9 cellular contexts compared by ENCODE assay signal in genomic region chr2:49490710-49491109, GRCh38.
DNase-seq lines count a peak whose midpoint lies in the region; ATAC-seq and TF ChIP-seq lines count a peak whose summit lies in the region.
"Had no signal": no experiment of that assay in that cellular context is flagged by ENCODE, and none has a peak within 500 bp of the region (broad histone marks: within the 10 kb centered on the region; RNA-seq: fewer than 3 reads in every experiment).

No MANE protein-coding gene starts in this region.

- H3K9me3 Mint-ChIP-seq in activated T-cell treated with anti-CD3 and anti-CD28 coated beads, Interleukin-2, amount 50 U/mL, for 24 hours: peaks cover 18% of the 10 kb centered on the region
- H3K9me3 Mint-ChIP-seq in CD4-positive, alpha-beta T cell: peaks cover 9% of the 10 kb centered on the region

- CTCF ChIA-PET in CD4-positive, alpha-beta T cell (lab: Charles Lee): no interaction called here

- TF ChIP-seq CTCF in HFF-Myc (IDR thresholded peaks at IDR 0.05; ENCODE audit: low read depth, low read length, missing control alignments) (peak; percentile 31), OCI-LY3 (IDR thresholded peaks at IDR 0.05; ENCODE audit: low read depth, low read length) (peak; percentile 92), gastrocnemius medialis (IDR thresholded peaks at IDR 0.05 in 4 of 5, conservative IDR thresholded peaks at IDR 0.05 in 1 of 5) (no peak)
- no peak for TF ChIP-seq CTCF in CD4-positive, alpha-beta T cell (IDR thresholded peaks at IDR 0.05)

- H3K36me3 ChIP-seq in OCI-LY3 (replicated peaks; ENCODE audit: low read depth, low read length): no peaks in the 10 kb centered on the region
- H3K36me3 ChIP-seq in gastrocnemius medialis: no peaks in the 10 kb centered on the region

- in situ Hi-C loops in gastrocnemius medialis (cut with MboI; ENCODE audit: low sequenced_read_pairs in 4 of 4): no loop called here

- H2AFZ ChIP-seq in OCI-LY3 (ENCODE audit: low read depth, low read length): no peak overlapping the region

- H3K36me3 Mint-ChIP-seq in activated T-cell treated with anti-CD3 and anti-CD28 coated beads, Interleukin-2, amount 50 U/mL, for 24 hours (ENCODE audit: low read depth): no peaks in the 10 kb centered on the region
- no peaks in the 10 kb centered on the region for H3K36me3 Mint-ChIP-seq in CD4-positive, alpha-beta T cell (ENCODE audit: low read depth)
- H3K36me3 Mint-ChIP-seq: natural killer cell treated with Interleukin-12 subunit alpha and Interleukin-12 subunit beta and Interleukin-15 and Interleukin-18, amount 100 ng/mL, for 72 hours had no signal

- DNase-seq in activated T-cell treated with anti-CD3 and anti-CD28 coated beads, Interleukin-2, amount 50 U/mL, for 48 hours: peak; percentile 16 to 20
- DNase-seq in activated T-cell treated with anti-CD3 and anti-CD28 coated beads, Interleukin-2, amount 50 U/mL, for 24 hours: no peak
- no peak for DNase-seq in HFF-Myc (ENCODE audit: extremely low read depth, low read depth)
- DNase-seq in germinal center (ENCODE audit: low spot score): peak; percentile 3
- DNase-seq in CD4-positive, alpha-beta T cell: no peak
- no peak for DNase-seq in gastrocnemius medialis
- no peak for DNase-seq in ureter (ENCODE audit: low spot score)

- H3K27ac Mint-ChIP-seq in activated T-cell treated with anti-CD3 and anti-CD28 coated beads, Interleukin-2, amount 50 U/mL, for 24 hours: no peak overlapping the region
- H3K27ac Mint-ChIP-seq in CD4-positive, alpha-beta T cell: no peak overlapping the region
- H3K27ac Mint-ChIP-seq: natural killer cell treated with Interleukin-12 subunit alpha and Interleukin-12 subunit beta and Interleukin-15 and Interleukin-18, amount 100 ng/mL, for 72 hours had no signal

- H3K27me3 ChIP-seq in OCI-LY3 (ENCODE audit: low read depth, low read length): no peaks in the 10 kb centered on the region
- no peaks in the 10 kb centered on the region for H3K27me3 ChIP-seq in CD4-positive, alpha-beta T cell (ENCODE audit: control insufficient read depth, insufficient read depth, low read length)
- no peaks in the 10 kb centered on the region for H3K27me3 ChIP-seq in gastrocnemius medialis

- ATAC-seq in CD4-positive, alpha-beta T cell (ENCODE audit: poor library complexity): no peak
- ATAC-seq in gastrocnemius medialis: no peak

- H3K9ac ChIP-seq in OCI-LY3 (ENCODE audit: low read length): no peak overlapping the region

- no peak overlapping the region for H3K4me2 ChIP-seq in OCI-LY3 (ENCODE audit: low read length)

- no peaks in the 10 kb centered on the region for H3K4me1 Mint-ChIP-seq in activated T-cell treated with anti-CD3 and anti-CD28 coated beads, Interleukin-2, amount 50 U/mL, for 24 hours (ENCODE audit: low read depth)
- no peaks in the 10 kb centered on the region for H3K4me1 Mint-ChIP-seq in CD4-positive, alpha-beta T cell (ENCODE audit: low read depth)

- TF ChIP-seq POLR2A in gastrocnemius medialis (IDR thresholded peaks at IDR 0.05): no peak

- POLR2A ChIA-PET in CD4-positive, alpha-beta T cell (lab: Charles Lee): no interaction called here

- H3K4me3 Mint-ChIP-seq in activated T-cell treated with anti-CD3 and anti-CD28 coated beads, Interleukin-2, amount 50 U/mL, for 24 hours: no peak overlapping the region
- H3K4me3 Mint-ChIP-seq in CD4-positive, alpha-beta T cell: no peak overlapping the region
- H3K4me3 Mint-ChIP-seq: natural killer cell treated with Interleukin-12 subunit alpha and Interleukin-12 subunit beta and Interleukin-15 and Interleukin-18, amount 100 ng/mL, for 72 hours had no signal

- H3K79me2 ChIP-seq in OCI-LY3 (ENCODE audit: low read length): no peaks in the 10 kb centered on the region

- H3K27ac ChIP-seq in OCI-LY3 (ENCODE audit: low read length) (no peak overlapping the region), gastrocnemius medialis (no peak overlapping the region)
- no peak overlapping the region for H3K27ac ChIP-seq in CD4-positive, alpha-beta T cell (ENCODE audit: low read depth, low read length)

- no peak overlapping the region for H3K4me3 ChIP-seq in HFF-Myc (replicated peaks; ENCODE audit: low read depth, low read length)
- H3K4me3 ChIP-seq in OCI-LY3 (ENCODE audit: low read length): no peak overlapping the region
- no peak overlapping the region for H3K4me3 ChIP-seq in gastrocnemius medialis

- no peaks in the 10 kb centered on the region for H3K27me3 Mint-ChIP-seq in activated T-cell treated with anti-CD3 and anti-CD28 coated beads, Interleukin-2, amount 50 U/mL, for 24 hours
- H3K27me3 Mint-ChIP-seq in CD4-positive, alpha-beta T cell: no peaks in the 10 kb centered on the region
- H3K27me3 Mint-ChIP-seq: natural killer cell treated with Interleukin-12 subunit alpha and Interleukin-12 subunit beta and Interleukin-15 and Interleukin-18, amount 100 ng/mL, for 72 hours had no signal

- no peaks in the 10 kb centered on the region for H4K20me1 ChIP-seq in OCI-LY3 (ENCODE audit: insufficient read depth, low read length)

- intact Hi-C loops in CD4-positive, alpha-beta T cell (cut with DNase I, micrococcal nuclease): no loop called here
- intact Hi-C loops in gastrocnemius medialis (cut with DNase I; ENCODE audit: low total_unique reads): no loop called here

- no peaks in the 10 kb centered on the region for H3K9me3 ChIP-seq in OCI-LY3 (ENCODE audit: insufficient read depth, low read length)
- no peaks in the 10 kb centered on the region for H3K9me3 ChIP-seq in CD4-positive, alpha-beta T cell (ENCODE audit: control insufficient read depth, low read length)
- no peaks in the 10 kb centered on the region for H3K9me3 ChIP-seq in gastrocnemius medialis

- H3K4me1 ChIP-seq in OCI-LY3 (ENCODE audit: low read length) (peaks cover 4% of the 10 kb centered on the region; the same call in 1 of the 2 replicates), gastrocnemius medialis (no peaks in the 10 kb centered on the region)

Comparison
In these comparisons a context has a peak if more than half of its experiments do, and no peak if none do; other contexts are left out.
1. DNase-seq: peak in activated T-cell treated with anti-CD3 and anti-CD28 coated beads, Interleukin-2, amount 50 U/mL, for 48 hours (2 of 2) and germinal center (single experiment); none in activated T-cell treated with anti-CD3 and anti-CD28 coated beads, Interleukin-2, amount 50 U/mL, for 24 hours (single experiment), HFF-Myc (single experiment), CD4-positive, alpha-beta T cell (0 of 10), gastrocnemius medialis (0 of 2) and ureter (single experiment).
2. CTCF ChIP-seq: peak in HFF-Myc (single experiment) and OCI-LY3 (single experiment); none in CD4-positive, alpha-beta T cell (single experiment) and gastrocnemius medialis (0 of 5).